ENCODE assay signal across 18 cellular contexts in genomic region chr11:19648321-19648720, GRCh38.
"Had no signal": no experiment of that assay in that cellular context is flagged by ENCODE, and none has a peak within 500 bp of the region (broad histone marks: within the 10 kb centered on the region; RNA-seq: fewer than 3 reads in every experiment).

No MANE protein-coding gene starts in this region.

- H3K36me3 ChIP-seq: ascending aorta, gastrocnemius medialis, heart left ventricle, neutrophil, pancreas, thoracic aorta, upper lobe of left lung, WERI-Rb-1 had no signal

- DNase-seq: activated CD4-positive, alpha-beta T cell treated with anti-CD3 and anti-CD28 coated beads for 1 hour; activated CD8-positive, alpha-beta memory T cell treated with anti-CD3 and anti-CD28 coated beads for 24 hours; activated CD8-positive, alpha-beta memory T cell treated with anti-CD3 and anti-CD28 coated beads, Interleukin-2, amount 50 U/mL, for 48 hours; activated effector memory CD4-positive, alpha-beta T cell treated with Interleukin-2 at 50 U/mL for 16 hours; activated T-cell treated with anti-CD3 and anti-CD28 coated beads, Interleukin-2, amount 50 U/mL, for 48 hours; cortex of kidney; effector CD4-positive, alpha-beta T cell; gastrocnemius medialis; heart left ventricle; pancreas; stimulated activated naive B cell treated with anti-CD40 and anti-IgM and Interleukin-4, amounts not matched to agents 10 μg/mL and 1 μg/mL and 100 μg/mL, for 72 hours; upper lobe of left lung; WERI-Rb-1 had no signal

- H3K9me3 ChIP-seq: ascending aorta, gastrocnemius medialis, heart left ventricle, neutrophil, pancreas, thoracic aorta, upper lobe of left lung had no signal

- H3K27ac ChIP-seq: ascending aorta, gastrocnemius medialis, heart left ventricle, neutrophil, pancreas, thoracic aorta, upper lobe of left lung, WERI-Rb-1 had no signal

- ATAC-seq: gastrocnemius medialis; heart left ventricle; natural killer cell treated with Interleukin-12 subunit alpha and Interleukin-12 subunit beta and Interleukin-15 and Interleukin-18, amount 100 ng/mL, for 72 hours; pancreas; sciatic nerve; stimulated activated naive B cell treated with anti-CD40 and anti-IgM and Interleukin-4, amounts not matched to agents 10 μg/mL and 1 μg/mL and 100 μg/mL, for 72 hours had no signal

- H3K4me3 ChIP-seq: ascending aorta, gastrocnemius medialis, heart left ventricle, pancreas, thoracic aorta, upper lobe of left lung had no signal

- H3K4me1 ChIP-seq: gastrocnemius medialis, pancreas had no signal
